In genomic region chr7:74051629-74052410, GRCh38 we compare ENCODE assay signal across 9 cellular contexts. TPM values are rescaled to one million over a fixed set of nuclear protein-coding genes. Genes with fewer than 3 reads are reported as not detected.
DNase-seq lines count a peak whose midpoint lies in the region; ATAC-seq and TF ChIP-seq lines count a peak whose summit lies in the region.
"Had no signal": no experiment of that assay in that cellular context is flagged by ENCODE, and none has a peak within 500 bp of the region (broad histone marks: within the 10 kb centered on the region; RNA-seq: fewer than 3 reads in every experiment).

No MANE protein-coding gene starts in this region.

- no peak for ATAC-seq in HG02588 (IDR thresholded peaks at IDR 0.05; ENCODE audit: unreplicated experiment)
- ATAC-seq in GM19452 (IDR thresholded peaks at IDR 0.05; ENCODE audit: unreplicated experiment): no peak

- peaks cover 0 to 12% of the 10 kb centered on the region in 2 donors for H3K27me3 Mint-ChIP-seq in CD8-positive, alpha-beta memory T cell

- no peak overlapping the region for H3K4me3 Mint-ChIP-seq in CD8-positive, alpha-beta memory T cell

- TF ChIP-seq CTCF in GM12875 (IDR thresholded peaks at IDR 0.05; ENCODE audit: borderline replicate concordance, insufficient read depth, low read depth, low read length): peak; percentile 39; the same call in 1 of the 2 replicates

- no peaks in the 10 kb centered on the region for H3K36me3 Mint-ChIP-seq in CD8-positive, alpha-beta memory T cell

- no peaks in the 10 kb centered on the region for H3K4me1 ChIP-seq in CD8-positive, alpha-beta memory T cell (ENCODE audit: insufficient read depth, low read length)

- CTCF ChIA-PET in CD8-positive, alpha-beta memory T cell (lab: Charles Lee): no interaction called here

- H3K4me1 Mint-ChIP-seq in CD8-positive, alpha-beta memory T cell: peaks cover 0 to 2% (median 0%) of the 10 kb centered on the region in 3 donors

- H3K4me3 ChIP-seq in GM12875 (ENCODE audit: low read depth, low read length): no peak overlapping the region
- H3K4me3 ChIP-seq in CD8-positive, alpha-beta memory T cell (ENCODE audit: low read length): no peak overlapping the region

- POLR2A ChIA-PET in CD8-positive, alpha-beta memory T cell (lab: Charles Lee): no interaction called here

- H3K27ac ChIP-seq in CD8-positive, alpha-beta memory T cell (ENCODE audit: low read depth, low read length): no peak overlapping the region

- H3K27me3 ChIP-seq in CD8-positive, alpha-beta memory T cell (ENCODE audit: insufficient read depth, low read length, poor library complexity, severe bottlenecking): no peaks in the 10 kb centered on the region

- DNase-seq in A172 (ENCODE audit: low spot score) (peak; percentile 67), RPMI8226 (peak; percentile 88), glomerular visceral epithelial cell (ENCODE audit: extremely low spot score) (peak; percentile 42), putamen (ENCODE audit: low spot score) (no peak)
- DNase-seq in CD8-positive, alpha-beta memory T cell: no peak
- DNase-seq: stimulated activated CD4-positive, alpha-beta T cell treated with anti-CD3 and anti-CD28 coated beads, Interleukin-2, amount 100 ng/mL, for 48 hours had no signal

- no peaks in the 10 kb centered on the region for H3K9me3 Mint-ChIP-seq in CD8-positive, alpha-beta memory T cell

- no peaks in the 10 kb centered on the region for H3K9me3 ChIP-seq in CD8-positive, alpha-beta memory T cell (ENCODE audit: low read length)

- H3K36me3 ChIP-seq in CD8-positive, alpha-beta memory T cell (ENCODE audit: insufficient read depth, low read length): no peaks in the 10 kb centered on the region

- peak overlapping the region in 1 of 8 donors; percentile 2 for H3K27ac Mint-ChIP-seq in CD8-positive, alpha-beta memory T cell

RNA-seq across cellular contexts. Expression of gene ELN, which starts 23.8 kb away (rescaled TPM):
- 0.41 and 0.50 TPM in 2 replicates for total RNA-seq in A172 (2014; rRNA removed; shearing (Covaris generic))
- not detected for total RNA-seq in CD8-positive, alpha-beta memory T cell
- polyA plus RNA-seq in CD8-positive, alpha-beta memory T cell: not detected

RNA-seq across cellular contexts. Expression of gene LIMK1, which starts 31.8 kb away (rescaled TPM):
- 104 and 113 TPM in 2 replicates for total RNA-seq in A172 (2014; rRNA removed; shearing (Covaris generic))
- total RNA-seq in CD8-positive, alpha-beta memory T cell: 10 to 100 TPM; 23.1 to 23.6 TPM
- 10.1 TPM for polyA plus RNA-seq in CD8-positive, alpha-beta memory T cell

Comparison
In these comparisons a context has a peak if more than half of its experiments do, and no peak if none do; other contexts are left out.
1. DNase-seq: peak in A172 (single experiment), RPMI8226 (single experiment) and glomerular visceral epithelial cell (single experiment); none in putamen (single experiment) and CD8-positive, alpha-beta memory T cell (0 of 5).